ENCODE assay signal across 15 cellular contexts in genomic region chr7:45591101-45591906, GRCh38. TPM values are rescaled to one million over a fixed set of nuclear protein-coding genes. Genes with fewer than 3 reads are reported as not detected.
"Had no signal": no experiment of that assay in that cellular context is flagged by ENCODE, and none has a peak within 500 bp of the region (broad histone marks: within the 10 kb centered on the region; RNA-seq: fewer than 3 reads in every experiment).

No MANE protein-coding gene starts in this region.

- H3K9me3 Mint-ChIP-seq: activated naive CD4-positive, alpha-beta T cell treated with anti-CD3 and anti-CD28 coated beads, Interleukin-2, amount 50 U/mL, for 72 hours; activated T-helper 2 cell treated with anti-CD3 and anti-CD28 coated beads, Interferon-gamma antibody, Interleukin-2, Interleukin-4, amounts not matched to agents 10 μg/mL and 5 μg/mL and 100 μg/mL, durations not matched to agents 14 hours and 24 hours and 36 hours; central memory CD8-positive, alpha-beta T cell; dendritic cell treated with granulocyte-macrophage colony-stimulating factor and Interleukin-4, amounts not matched to agents 40 ng/mL and 50 ng/mL, for 4 days; immature natural killer cell; nephron progenitor cell had no signal

- H3K36me3 ChIP-seq: pancreas, tibial artery had no signal

- H3K4me3 Mint-ChIP-seq: central memory CD8-positive, alpha-beta T cell; dendritic cell treated with granulocyte-macrophage colony-stimulating factor and Interleukin-4, amounts not matched to agents 40 ng/mL and 50 ng/mL, for 4 days; immature natural killer cell; nephron progenitor cell had no signal

- H3K9me3 ChIP-seq: body of pancreas, pancreas, tibial artery had no signal

- H3K27me3 Mint-ChIP-seq: dendritic cell treated with granulocyte-macrophage colony-stimulating factor and Interleukin-4, amounts not matched to agents 40 ng/mL and 50 ng/mL, for 4 days had no signal

- H3K4me1 ChIP-seq: body of pancreas, pancreas, tibial artery had no signal

- DNase-seq: activated CD4-positive, alpha-beta T cell treated with anti-CD3 and anti-CD28 coated beads, Interleukin-2, amount 50 U/mL, for 4 hours; amniotic stem cell; erythroblast; immature natural killer cell; nephron progenitor cell; retina; small intestine; tibial artery had no signal

- H3K36me3 Mint-ChIP-seq: activated naive CD4-positive, alpha-beta T cell treated with anti-CD3 and anti-CD28 coated beads, Interleukin-2, amount 50 U/mL, for 72 hours; immature natural killer cell had no signal

- H3K27ac Mint-ChIP-seq: activated T-helper 2 cell treated with anti-CD3 and anti-CD28 coated beads, Interferon-gamma antibody, Interleukin-2, Interleukin-4, amounts not matched to agents 10 μg/mL and 5 μg/mL and 100 μg/mL, durations not matched to agents 14 hours and 24 hours and 36 hours; dendritic cell treated with granulocyte-macrophage colony-stimulating factor and Interleukin-4, amounts not matched to agents 40 ng/mL and 50 ng/mL, for 4 days; immature natural killer cell had no signal

- H3K4me1 Mint-ChIP-seq: central memory CD8-positive, alpha-beta T cell; immature natural killer cell had no signal

- FAIRE-seq: pancreas, small intestine had no signal

- ATAC-seq: activated CD4-positive, CD25-positive, alpha-beta regulatory T cell treated with anti-CD3 and anti-CD28 coated beads, Interleukin-2, amount 50 U/mL, for 24 hours; activated naive CD4-positive, alpha-beta T cell treated with anti-CD3 and anti-CD28 coated beads, Interleukin-2, amount 50 U/mL, for 72 hours; body of pancreas; pancreas had no signal

- H3K4me3 ChIP-seq: body of pancreas, pancreas, tibial artery had no signal

- H3K27me3 ChIP-seq: body of pancreas, pancreas, tibial artery had no signal

- H3K27ac ChIP-seq: body of pancreas, pancreas, tibial artery had no signal

RNA-seq across cellular contexts. Expression of gene ADCY1, which starts 17.1 kb away (rescaled TPM):
- polyA plus RNA-seq: immature natural killer cell had no signal
